Comparison of ENCODE assay signal across 1 cellular context in the genomic region with DNA sequence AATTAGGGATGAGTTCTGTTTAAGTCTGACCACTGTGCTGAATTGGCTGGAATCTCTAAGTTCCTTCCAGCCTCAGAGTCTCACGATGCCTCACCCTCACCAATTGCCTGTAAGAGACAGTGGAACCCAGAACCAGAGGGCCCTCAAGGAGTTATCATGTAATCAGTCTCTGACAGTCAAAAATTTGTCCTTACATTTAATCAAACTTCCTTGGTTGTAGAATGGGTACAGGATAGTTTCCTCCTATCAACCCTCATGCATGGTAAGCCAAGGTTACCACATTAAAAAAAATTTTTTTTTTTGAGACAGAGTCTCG.
TF ChIP-seq lines count a peak whose summit lies in the region.

No MANE protein-coding gene starts in this region.

TF ChIP-seq in H1, 55 proteins besides CTCF, POLR2A, EP300 and RAD21:
- TF ChIP-seq BRCA1 (IDR thresholded peaks at IDR 0.05; ENCODE audit: low read depth, low read length) (no peak), CHD2 (IDR thresholded peaks at IDR 0.05; ENCODE audit: low read length) (no peak), JUN (IDR thresholded peaks at IDR 0.05; ENCODE audit: low read depth, low read length) (no peak), GABPA (IDR thresholded peaks at IDR 0.05; ENCODE audit: borderline replicate concordance, insufficient read depth, low read length) (no peak), TAF1 (IDR thresholded peaks at IDR 0.05; ENCODE audit: low read depth, low read length) (no peak), TBP (IDR thresholded peaks at IDR 0.05; ENCODE audit: low read depth, low read length) (no peak)
- TF ChIP-seq, protein P1, sequence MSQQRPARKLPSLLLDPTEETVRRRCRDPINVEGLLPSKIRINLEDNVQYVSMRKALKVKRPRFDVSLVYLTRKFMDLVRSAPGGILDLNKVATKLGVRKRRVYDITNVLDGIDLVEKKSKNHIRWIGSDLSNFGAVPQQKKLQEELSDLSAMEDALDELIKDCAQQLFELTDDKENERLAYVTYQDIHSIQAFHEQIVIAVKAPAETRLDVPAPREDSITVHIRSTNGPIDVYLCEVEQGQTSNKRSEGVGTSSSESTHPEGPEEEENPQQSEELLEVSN (IDR thresholded peaks at IDR 0.05), result no peak
- TF ChIP-seq, protein P2, sequence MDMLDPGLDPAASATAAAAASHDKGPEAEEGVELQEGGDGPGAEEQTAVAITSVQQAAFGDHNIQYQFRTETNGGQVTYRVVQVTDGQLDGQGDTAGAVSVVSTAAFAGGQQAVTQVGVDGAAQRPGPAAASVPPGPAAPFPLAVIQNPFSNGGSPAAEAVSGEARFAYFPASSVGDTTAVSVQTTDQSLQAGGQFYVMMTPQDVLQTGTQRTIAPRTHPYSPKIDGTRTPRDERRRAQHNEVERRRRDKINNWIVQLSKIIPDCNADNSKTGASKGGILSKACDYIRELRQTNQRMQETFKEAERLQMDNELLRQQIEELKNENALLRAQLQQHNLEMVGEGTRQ (IDR thresholded peaks at IDR 0.05; ENCODE audit: low read length), result no peak
- TF ChIP-seq, protein P3, sequence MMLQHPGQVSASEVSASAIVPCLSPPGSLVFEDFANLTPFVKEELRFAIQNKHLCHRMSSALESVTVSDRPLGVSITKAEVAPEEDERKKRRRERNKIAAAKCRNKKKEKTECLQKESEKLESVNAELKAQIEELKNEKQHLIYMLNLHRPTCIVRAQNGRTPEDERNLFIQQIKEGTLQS (IDR thresholded peaks at IDR 0.05; ENCODE audit: insufficient read depth, low read depth, low read length), result no peak
- TF ChIP-seq, protein P4, sequence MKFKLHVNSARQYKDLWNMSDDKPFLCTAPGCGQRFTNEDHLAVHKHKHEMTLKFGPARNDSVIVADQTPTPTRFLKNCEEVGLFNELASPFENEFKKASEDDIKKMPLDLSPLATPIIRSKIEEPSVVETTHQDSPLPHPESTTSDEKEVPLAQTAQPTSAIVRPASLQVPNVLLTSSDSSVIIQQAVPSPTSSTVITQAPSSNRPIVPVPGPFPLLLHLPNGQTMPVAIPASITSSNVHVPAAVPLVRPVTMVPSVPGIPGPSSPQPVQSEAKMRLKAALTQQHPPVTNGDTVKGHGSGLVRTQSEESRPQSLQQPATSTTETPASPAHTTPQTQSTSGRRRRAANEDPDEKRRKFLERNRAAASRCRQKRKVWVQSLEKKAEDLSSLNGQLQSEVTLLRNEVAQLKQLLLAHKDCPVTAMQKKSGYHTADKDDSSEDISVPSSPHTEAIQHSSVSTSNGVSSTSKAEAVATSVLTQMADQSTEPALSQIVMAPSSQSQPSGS (IDR thresholded peaks at IDR 0.05; ENCODE audit: low read length), result no peak
